13 cellular contexts compared by ENCODE assay signal in genomic region chr2:71458413-71459083, GRCh38. TPM values are rescaled to one million over a fixed set of nuclear protein-coding genes. Genes with fewer than 3 reads are reported as not detected.
DNase-seq lines count a peak whose midpoint lies in the region; FAIRE-seq and TF ChIP-seq lines count a peak whose summit lies in the region.
"Had no signal": no experiment of that assay in that cellular context is flagged by ENCODE, and none has a peak within 500 bp of the region (broad histone marks: within the 10 kb centered on the region; RNA-seq: fewer than 3 reads in every experiment).

No MANE protein-coding gene starts in this region.

- dilution Hi-C loops in endothelial cell of umbilical vein (cut with MboI; ENCODE audit: extremely low pct_ligation_motif_present, low sequenced_read_pairs) = no loop called here

- no peak for TF ChIP-seq CTCF in endothelial cell of umbilical vein (IDR thresholded peaks at IDR 0.05; ENCODE audit: extremely low read depth in 1 of 2, insufficient read depth in 1 of 2, low read depth in 1 of 2, low read length in 2 of 2)

- H3K79me2 ChIP-seq in endothelial cell of umbilical vein (ENCODE audit: control insufficient read depth, insufficient read depth, low read length) = no peaks in the 10 kb centered on the region

- no TSS peak for BruUV-seq in endothelial cell of umbilical vein (replicated peaks; lab: Mats Ljungman, UMichigan)

- H3K27ac ChIP-seq in endothelial cell of umbilical vein (ENCODE audit: insufficient read depth, low read depth, low read length) = no peak overlapping the region
- H3K27ac ChIP-seq: testis had no signal

- H3K4me3 ChIP-seq in endothelial cell of umbilical vein (replicated peaks in 1 of 3; ENCODE audit: insufficient read depth in 1 of 3, low read depth in 1 of 3, low read length in 3 of 3) = no peak overlapping the region
- H3K4me3 ChIP-seq: testis had no signal

- POLR2A ChIA-PET in endothelial cell of umbilical vein (lab: Charles Lee) = interaction anchor here (0.6 kb wide), 1 partner anchor 18 kb away, joined by 5 read pairs; no protein-coding TSS in a partner anchor

- intact Hi-C loops in endothelial cell of umbilical vein (cut with micrococcal nuclease) = loop anchor here (5.0 to 10.0 kb wide), 3 partner anchors 126 to 161 kb away; partner anchors contain the start of gene ZNF638

- H3K4me2 ChIP-seq in endothelial cell of umbilical vein (ENCODE audit: insufficient read depth, low read length) = no peak overlapping the region

- H3K9ac ChIP-seq in endothelial cell of umbilical vein (replicated peaks; ENCODE audit: extremely low read depth, insufficient read depth, low read length) = no peak overlapping the region

- H3K4me1 ChIP-seq in endothelial cell of umbilical vein (ENCODE audit: control insufficient read depth, extremely low read depth, insufficient read depth, low read length) = peaks cover 73% of the 10 kb centered on the region

- CTCF ChIA-PET in endothelial cell of umbilical vein (lab: Charles Lee) = interaction anchor here (1.7 to 19.5 kb wide), 3 partner anchors 9 to 159 kb away, joined by 11 to 670 read pairs (median 20); no protein-coding TSS in a partner anchor

- H3K9me3 ChIP-seq in endothelial cell of umbilical vein (replicated peaks; ENCODE audit: control insufficient read depth, insufficient read depth, low read length) = no peaks in the 10 kb centered on the region
- H3K9me3 ChIP-seq: testis had no signal

- no peaks in the 10 kb centered on the region for H4K20me1 ChIP-seq in endothelial cell of umbilical vein (replicated peaks; ENCODE audit: control insufficient read depth, extremely low read depth, insufficient read depth, low read length)

- H3K36me3 ChIP-seq in endothelial cell of umbilical vein (ENCODE audit: control insufficient read depth in 2 of 2, extremely low read depth in 1 of 2, insufficient read depth in 2 of 2, low read length in 2 of 2) = no peaks in the 10 kb centered on the region

- TF ChIP-seq POLR2A in endothelial cell of umbilical vein (IDR thresholded peaks at IDR 0.05; ENCODE audit: low read depth, low read length) = no peak
- no peak for TF ChIP-seq POLR2A in GM12891 (IDR thresholded peaks at IDR 0.05; ENCODE audit: low read depth, low read length)

- no peak overlapping the region for H2AFZ ChIP-seq in endothelial cell of umbilical vein (ENCODE audit: low read depth, low read length)

- no peaks in the 10 kb centered on the region for H3K9me1 ChIP-seq in endothelial cell of umbilical vein (replicated peaks; ENCODE audit: control insufficient read depth, extremely low read depth, insufficient read depth, low read length)

- H3K27me3 ChIP-seq in endothelial cell of umbilical vein (ENCODE audit: control insufficient read depth in 2 of 2, insufficient read depth in 2 of 2, low read length in 2 of 2) = no peaks in the 10 kb centered on the region
- H3K27me3 ChIP-seq: testis had no signal

- DNase-seq in AG08395 (ENCODE audit: low spot score) = peak; percentile 61
- DNase-seq in MV-4-11 (lab: John Stamatoyannopoulos, UW) = peak; percentile 45
- peak; percentile 36 for DNase-seq in endothelial cell of umbilical vein (ENCODE audit: low read depth, low spot score)
- peak; percentile 37 for DNase-seq in medulla oblongata (ENCODE audit: extremely low spot score)
- no peak for DNase-seq in NCI-H2196 (lab: John Stamatoyannopoulos, UW; ENCODE audit: unreplicated experiment)
- DNase-seq in NK-92 (lab: John Stamatoyannopoulos, UW; ENCODE audit: unreplicated experiment) = no peak
- no peak for DNase-seq in SKM-1 treated with dmso at 0.1 percent for 144 hours (lab: John Stamatoyannopoulos, UW; ENCODE audit: unreplicated experiment)
- no peak for DNase-seq in GM12891 (ENCODE audit: insufficient read length, low spot score)
- DNase-seq: activated CD8-positive, alpha-beta memory T cell treated with anti-CD3 and anti-CD28 coated beads for 24 hours; glutamatergic neuron; NCI-H446; stimulated activated CD4-positive, alpha-beta T cell treated with anti-CD3 and anti-CD28 coated beads, Interleukin-2, amount 100 ng/mL, for 48 hours; testis had no signal

- no peak for FAIRE-seq in endothelial cell of umbilical vein (lab: Jason Lieb, UNC)
- FAIRE-seq in GM12891 (lab: Jason Lieb, UNC) = no peak

TF ChIP-seq in endothelial cell of umbilical vein, 7 proteins besides CTCF, POLR2A, EP300 and RAD21:
- TF ChIP-seq EZH2 (IDR thresholded peaks at IDR 0.05; ENCODE audit: borderline replicate concordance, low read depth, low read length, severe bottlenecking) (no peak), MYC (IDR thresholded peaks at IDR 0.05; ENCODE audit: low read depth, low read length) (no peak), MAX (IDR thresholded peaks at IDR 0.05; ENCODE audit: insufficient read depth, insufficient read length) (no peak), GATA2 (IDR thresholded peaks at IDR 0.05; ENCODE audit: insufficient read depth, insufficient read length, low read depth, low read length) (no peak), FOS (IDR thresholded peaks at IDR 0.05; ENCODE audit: borderline replicate concordance, insufficient read depth, low read length) (no peak), JUN (IDR thresholded peaks at IDR 0.05; ENCODE audit: borderline replicate concordance, insufficient read depth, insufficient read length, low read depth) (no peak), POLR2AphosphoS5 (IDR thresholded peaks at IDR 0.05; ENCODE audit: insufficient read depth, low read depth, low read length) (no peak)
TF ChIP-seq in endothelial cell of umbilical vein: peak in this region for 0.

TF ChIP-seq in GM12891, 5 proteins besides CTCF, POLR2A, EP300 and RAD21:
- TF ChIP-seq POLR2AphosphoS5 (IDR thresholded peaks at IDR 0.05; ENCODE audit: low read depth, low read length) = no peak
- TF ChIP-seq POU2F2 (IDR thresholded peaks at IDR 0.05; ENCODE audit: low read depth, low read length) = no peak
- TF ChIP-seq PAX5 (IDR thresholded peaks at IDR 0.05; ENCODE audit: insufficient read depth, low read length, severe bottlenecking) = no peak
- no peak for TF ChIP-seq SPI1 (IDR thresholded peaks at IDR 0.05; ENCODE audit: low read depth, low read length)
- no peak for TF ChIP-seq TAF1 (IDR thresholded peaks at IDR 0.05; ENCODE audit: low read depth, low read length)

RNA-seq across cellular contexts. Expression of gene DYSF, which starts 5.2 kb away (rescaled TPM):
- total RNA-seq in endothelial cell of umbilical vein = 134 and 152 TPM in 2 replicates
- 50.9 and 53.5 TPM in 2 replicates for polyA plus RNA-seq in endothelial cell of umbilical vein
- 49.0 and 50.6 TPM in 2 replicates for polyA plus RNA-seq in endothelial cell of umbilical vein (2011; cell fraction: cytosol; rRNA removed)
- 84.1 and 102 TPM in 2 replicates for polyA plus RNA-seq in endothelial cell of umbilical vein (2011; cell fraction: nucleus; rRNA removed)
- polyA plus RNA-seq in endothelial cell of umbilical vein (2012) = 29.9 and 46.0 TPM in 2 replicates
- polyA minus RNA-seq in endothelial cell of umbilical vein = 111 and 117 TPM in 2 replicates
- polyA minus RNA-seq in endothelial cell of umbilical vein (2011; cell fraction: cytosol; rRNA and poly(A)+ RNA removed) = 0.72 TPM
- 62.9 and 88.7 TPM in 2 replicates for polyA minus RNA-seq in endothelial cell of umbilical vein (2011; cell fraction: nucleus; rRNA and poly(A)+ RNA removed)
- polyA plus RNA-seq in GM12891 (2012; ENCODE audit: low read depth, missing spikeins) = 0.12 TPM

Comparison
In these comparisons a context has a peak if more than half of its experiments do, and no peak if none do; other contexts are left out.
1. DNase-seq: peak in AG08395 (single experiment), MV-4-11 (single experiment), endothelial cell of umbilical vein (single experiment) and medulla oblongata (single experiment); none in NCI-H2196 (single experiment), NK-92 (single experiment), SKM-1 treated with dmso at 0.1 percent for 144 hours (single experiment) and GM12891 (single experiment).